In the genomic region with DNA sequence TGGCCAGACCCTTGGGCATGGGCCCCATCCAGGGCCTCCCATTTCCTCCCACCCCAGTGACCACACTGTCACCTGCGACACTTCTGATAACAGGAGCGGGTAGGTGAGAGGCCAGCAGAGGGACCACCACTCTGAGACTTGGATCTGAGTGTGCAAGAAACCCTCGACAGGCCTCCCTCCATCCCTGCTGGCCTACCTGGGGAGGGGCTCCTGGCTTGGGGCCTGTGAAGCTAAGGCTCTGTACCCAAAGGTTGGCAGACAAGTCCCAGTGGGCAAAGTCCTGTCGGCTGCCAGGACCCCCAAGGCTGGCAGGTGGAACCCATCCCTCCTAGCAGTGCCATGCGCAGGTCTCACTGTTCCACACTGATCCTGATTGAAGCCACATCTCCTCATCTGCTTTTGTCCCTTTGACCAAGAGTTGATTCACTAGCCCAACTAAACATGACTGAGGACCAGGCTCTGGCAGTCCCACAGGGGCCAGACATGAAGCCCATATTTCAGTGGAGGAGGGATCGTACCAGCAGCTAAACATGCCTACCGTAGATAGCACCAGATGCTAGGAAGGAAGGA, we compare ENCODE assay signal across 15 cellular contexts. TPM values are rescaled to one million over a fixed set of nuclear protein-coding genes. Genes with fewer than 3 reads are reported as not detected.
DNase-seq lines count a peak whose midpoint lies in the region; ATAC-seq and TF ChIP-seq lines count a peak whose summit lies in the region.
"Had no signal": no experiment of that assay in that cellular context is flagged by ENCODE, and none has a peak within 500 bp of the region (broad histone marks: within the 10 kb centered on the region; RNA-seq: fewer than 3 reads in every experiment).

No MANE protein-coding gene starts in this region.

- H3K4me3 Mint-ChIP-seq in activated CD4-positive, alpha-beta T cell treated with anti-CD3 and anti-CD28 coated beads, Interleukin-2, amount 10 ng/mL, durations not matched to agents 24 days and 14 days = no peak overlapping the region
- no peak overlapping the region for H3K4me3 Mint-ChIP-seq in WTC11

- no peaks in the 10 kb centered on the region for H3K27me3 ChIP-seq in Karpas-422 (ENCODE audit: low read length)
- no peaks in the 10 kb centered on the region for H3K27me3 ChIP-seq in psoas muscle (ENCODE audit: insufficient read depth in 3 of 3, low read length in 2 of 3)
- H3K27me3 ChIP-seq: MG63, upper lobe of left lung had no signal

- peaks cover 14% of the 10 kb centered on the region for H3K36me3 ChIP-seq in Karpas-422 (ENCODE audit: insufficient read depth, low read length)
- peaks cover 0 to 7% of the 10 kb centered on the region in 2 donors for H3K36me3 ChIP-seq in psoas muscle (ENCODE audit: insufficient read depth in 1 of 2, low read depth in 1 of 2)
- H3K36me3 ChIP-seq: MG63 had no signal

- H3K27ac ChIP-seq in Karpas-422 (ENCODE audit: low read length) (peak overlapping the region; percentile 30), psoas muscle (peak overlapping the region; percentile 85)
- H3K27ac ChIP-seq: upper lobe of left lung had no signal

- no peak overlapping the region for H3K9ac ChIP-seq in Karpas-422 (ENCODE audit: low read length)

- DNase-seq in activated CD4-positive, alpha-beta T cell treated with anti-CD3 and anti-CD28 coated beads, Interleukin-2, amount 10 ng/mL, durations not matched to agents 24 days and 14 days = no peak
- DNase-seq in activated CD4-positive, alpha-beta T cell treated with anti-CD3 and anti-CD28 coated beads, Interleukin-2, amount 50 U/mL, for 4 hours = no peak
- DNase-seq in Karpas-422 = peak; percentile 60
- DNase-seq in left cardiac atrium = peak; percentile 20
- peak; percentile 12 to 51 for DNase-seq in psoas muscle
- no peak for DNase-seq in HPDE6-E6E7 (ENCODE audit: extremely low spot score)
- no peak for DNase-seq in WTC11 (ENCODE audit: low spot score)
- DNase-seq in NCI-H1092 (lab: John Stamatoyannopoulos, UW) = no peak
- DNase-seq: effector memory CD4-positive, alpha-beta T cell; mesenchymal stem cell; NCI-H345 had no signal

- intact Hi-C loops in activated CD4-positive, alpha-beta T cell treated with anti-CD3 and anti-CD28 coated beads, Interleukin-2, amount 10 ng/mL, durations not matched to agents 24 days and 14 days (cut with micrococcal nuclease) = no loop called here
- intact Hi-C loops in left cardiac atrium (cut with DNase I) = no loop called here
- intact Hi-C loops in psoas muscle (cut with DNase I) = no loop called here

- no peaks in the 10 kb centered on the region for H3K79me2 ChIP-seq in Karpas-422 (ENCODE audit: low read length)

- peaks cover 32% of the 10 kb centered on the region for H3K4me1 ChIP-seq in Karpas-422 (ENCODE audit: low read length)
- H3K4me1 ChIP-seq in psoas muscle = peaks cover 78% of the 10 kb centered on the region

- H2AFZ ChIP-seq in Karpas-422 (ENCODE audit: low read length) = no peak overlapping the region

- H4K20me1 ChIP-seq in Karpas-422 (ENCODE audit: insufficient read depth, low read depth, low read length) = no peaks in the 10 kb centered on the region

- 70 to 76% (median 75%) methylated on average over 7 of the region's 7 CpGs for WGBS in psoas muscle, 3 donors

- H3K9me2 ChIP-seq in Karpas-422 (replicated peaks; ENCODE audit: insufficient read depth, low read length) = no peaks in the 10 kb centered on the region

- POLR2A ChIA-PET in WTC11 (lab: Charles Lee) = interaction anchor here (1.3 kb wide), 1 partner anchor 45 kb away, joined by 3 read pairs; no protein-coding TSS in a partner anchor

- H3K4me2 ChIP-seq in Karpas-422 (ENCODE audit: low read depth, low read length, poor library complexity, severe bottlenecking) = no peak overlapping the region

- no peak for ATAC-seq in left cardiac atrium
- ATAC-seq in psoas muscle = no peak
- no peak for ATAC-seq in WTC11

- no peak for TF ChIP-seq CTCF in psoas muscle (IDR thresholded peaks at IDR 0.05)
- TF ChIP-seq CTCF in WTC11 (IDR thresholded peaks at IDR 0.05) = no peak

- H3K9me3 ChIP-seq in Karpas-422 (ENCODE audit: low read length) = no peaks in the 10 kb centered on the region
- H3K9me3 ChIP-seq in psoas muscle = no peaks in the 10 kb centered on the region
- H3K9me3 ChIP-seq: MG63, upper lobe of left lung had no signal

- no peaks in the 10 kb centered on the region for H3K4me1 Mint-ChIP-seq in activated CD4-positive, alpha-beta T cell treated with anti-CD3 and anti-CD28 coated beads, Interleukin-2, amount 10 ng/mL, durations not matched to agents 24 days and 14 days
- H3K4me1 Mint-ChIP-seq in WTC11 = peaks cover 32% of the 10 kb centered on the region

- H3K27ac Mint-ChIP-seq in activated CD4-positive, alpha-beta T cell treated with anti-CD3 and anti-CD28 coated beads, Interleukin-2, amount 10 ng/mL, durations not matched to agents 24 days and 14 days = peak overlapping the region; percentile 61
- H3K27ac Mint-ChIP-seq in WTC11 = no peak overlapping the region

- no peaks in the 10 kb centered on the region for H3K9me3 Mint-ChIP-seq in activated CD4-positive, alpha-beta T cell treated with anti-CD3 and anti-CD28 coated beads, Interleukin-2, amount 10 ng/mL, durations not matched to agents 24 days and 14 days
- no peaks in the 10 kb centered on the region for H3K9me3 Mint-ChIP-seq in WTC11

- no peak overlapping the region for H3K4me3 ChIP-seq in Karpas-422 (ENCODE audit: low read length)
- no peak overlapping the region for H3K4me3 ChIP-seq in psoas muscle
- H3K4me3 ChIP-seq: MG63, upper lobe of left lung had no signal

- CTCF ChIA-PET in WTC11 (lab: Charles Lee) = interaction anchor here (0.9 to 2.6 kb wide), 8 partner anchors 35 to 498 kb away, joined by 3 to 8 read pairs (median 4); a partner anchor contains a TSS

- no peaks in the 10 kb centered on the region for H3K27me3 Mint-ChIP-seq in activated CD4-positive, alpha-beta T cell treated with anti-CD3 and anti-CD28 coated beads, Interleukin-2, amount 10 ng/mL, durations not matched to agents 24 days and 14 days
- H3K27me3 Mint-ChIP-seq in WTC11 (ENCODE audit: low read depth) = peaks cover 34% of the 10 kb centered on the region

- H3K36me3 Mint-ChIP-seq in activated CD4-positive, alpha-beta T cell treated with anti-CD3 and anti-CD28 coated beads, Interleukin-2, amount 10 ng/mL, durations not matched to agents 24 days and 14 days (ENCODE audit: low read depth) = peaks cover 10% of the 10 kb centered on the region
- H3K36me3 Mint-ChIP-seq in WTC11 = peaks cover under 1% of the 10 kb centered on the region; the same call in 1 of the 2 replicates

TF ChIP-seq in WTC11, 78 proteins besides CTCF, POLR2A, EP300 and RAD21 (continues in another document):
- no peak for TF ChIP-seq TP53 (CRISPR knock-in tag; IDR thresholded peaks at IDR 0.05)
- TF ChIP-seq CREM (CRISPR knock-in tag; IDR thresholded peaks at IDR 0.05) = no peak
- TF ChIP-seq SOX15 (CRISPR knock-in tag; IDR thresholded peaks at IDR 0.05) = no peak
- TF ChIP-seq SP1 (CRISPR knock-in tag; conservative IDR thresholded peaks at IDR 0.05) = no peak

RNA-seq across cellular contexts. Expression of a gene that starts 1.2 kb away (rescaled TPM):
- 0.42 TPM in 1 of 2 replicates, not detected in the other for total RNA-seq in activated CD4-positive, alpha-beta T cell treated with anti-CD3 and anti-CD28 coated beads, Interleukin-2, amount 10 ng/mL, durations not matched to agents 24 days and 14 days
- total RNA-seq in Karpas-422 (2014; rRNA removed; shearing (Covaris generic); ENCODE audit: low replicate concordance) = 1.9 TPM in 1 of 2 replicates, not detected in the other
- total RNA-seq in left cardiac atrium (1,000 to 10,000 TPM in 1 of 2 donors, 100 to 1,000 TPM in 1; 799 to 1,159 TPM), psoas muscle (100 to 1,000 TPM; 214 to 449 (median 298) TPM), WTC11 (2021) (2.4 to 5.6 TPM (median 3.9 TPM) in 3 replicates)
- 1,000 to 10,000 TPM in 1 of 3 donors, 100 to 1,000 TPM in 2; 285 to 1,581 (median 569) TPM for polyA plus RNA-seq in psoas muscle
- total RNA-seq: Daoy had no signal
- polyA plus RNA-seq: AG04450 had no signal

RNA-seq across cellular contexts. Expression of a gene that starts 15.8 kb away (rescaled TPM):
- total RNA-seq in activated CD4-positive, alpha-beta T cell treated with anti-CD3 and anti-CD28 coated beads, Interleukin-2, amount 10 ng/mL, durations not matched to agents 24 days and 14 days = 39.3 and 41.9 TPM in 2 replicates
- 34.5 and 47.1 TPM in 2 replicates for total RNA-seq in Karpas-422 (2014; rRNA removed; shearing (Covaris generic); ENCODE audit: low replicate concordance)
- total RNA-seq in left cardiac atrium = 10 to 100 TPM; 20.0 to 22.1 TPM
- total RNA-seq in psoas muscle = 10 to 100 TPM in 3 of 4 donors, 1 to 10 TPM in 1; 7.7 to 13.1 (median 10.4) TPM
- 1 to 10 TPM; 7.1 to 9.6 (median 7.1) TPM for polyA plus RNA-seq in psoas muscle
- 20.9 to 25.3 TPM (median 24.7 TPM) in 3 replicates for total RNA-seq in WTC11 (2021)

RNA-seq across cellular contexts. Expression of a gene that starts 22.1 kb away (rescaled TPM):
- 127 and 131 TPM in 2 replicates for total RNA-seq in activated CD4-positive, alpha-beta T cell treated with anti-CD3 and anti-CD28 coated beads, Interleukin-2, amount 10 ng/mL, durations not matched to agents 24 days and 14 days
- total RNA-seq in Karpas-422 (2014; rRNA removed; shearing (Covaris generic); ENCODE audit: low replicate concordance) = 116 and 184 TPM in 2 replicates
- total RNA-seq in left cardiac atrium (10 to 100 TPM; 42.1 to 48.7 TPM), psoas muscle (10 to 100 TPM; 33.4 to 45.1 (median 38.7) TPM), WTC11 (2021) (34.3 to 36.8 TPM (median 36.1 TPM) in 3 replicates)
- 10 to 100 TPM; 35.5 to 66.7 (median 53.0) TPM for polyA plus RNA-seq in psoas muscle

RNA-seq across cellular contexts. Expression of a gene that starts 37.6 kb away (rescaled TPM):
- 21.6 and 22.2 TPM in 2 replicates for total RNA-seq in activated CD4-positive, alpha-beta T cell treated with anti-CD3 and anti-CD28 coated beads, Interleukin-2, amount 10 ng/mL, durations not matched to agents 24 days and 14 days
- 5.9 TPM in 1 of 2 replicates, not detected in the other for total RNA-seq in Karpas-422 (2014; rRNA removed; shearing (Covaris generic); ENCODE audit: low replicate concordance)
- total RNA-seq in left cardiac atrium (100 to 1,000 TPM in 1 of 2 donors, 10 to 100 TPM in 1; 65.0 to 117 TPM), psoas muscle (10 to 100 TPM in 3 of 4 donors, 1 to 10 TPM in 1; 6.9 to 22.0 (median 14.6) TPM), WTC11 (2021) (50.8 to 55.5 TPM (median 52.4 TPM) in 3 replicates)
- 1 to 10 TPM; 2.8 to 7.8 (median 5.9) TPM for polyA plus RNA-seq in psoas muscle
- total RNA-seq: Daoy had no signal

RNA-seq across cellular contexts. Expression of a gene that starts 56.8 kb away (rescaled TPM):
- 259 and 286 TPM in 2 replicates for total RNA-seq in activated CD4-positive, alpha-beta T cell treated with anti-CD3 and anti-CD28 coated beads, Interleukin-2, amount 10 ng/mL, durations not matched to agents 24 days and 14 days
- 165 and 217 TPM in 2 replicates for total RNA-seq in Karpas-422 (2014; rRNA removed; shearing (Covaris generic); ENCODE audit: low replicate concordance)
- 10 to 100 TPM; 95.8 to 98.9 TPM for total RNA-seq in left cardiac atrium
- 100 to 1,000 TPM in 3 of 4 donors, 10 to 100 TPM in 1; 79.2 to 127 (median 119) TPM for total RNA-seq in psoas muscle
- polyA plus RNA-seq in psoas muscle = 10 to 100 TPM; 57.3 to 87.1 (median 81.3) TPM
- 140 to 154 TPM (median 146 TPM) in 3 replicates for total RNA-seq in WTC11 (2021)

Comparison
In these comparisons a context has a peak if more than half of its experiments do, and no peak if none do; other contexts are left out.
1. DNase-seq: peak in Karpas-422 (single experiment), left cardiac atrium (single experiment) and psoas muscle (2 of 2); none in activated CD4-positive, alpha-beta T cell treated with anti-CD3 and anti-CD28 coated beads, Interleukin-2, amount 10 ng/mL, durations not matched to agents 24 days and 14 days (single experiment), activated CD4-positive, alpha-beta T cell treated with anti-CD3 and anti-CD28 coated beads, Interleukin-2, amount 50 U/mL, for 4 hours (0 of 2), HPDE6-E6E7 (single experiment), WTC11 (single experiment) and NCI-H1092 (single experiment).
2. RNA of a gene that starts 1.2 kb away (total RNA-seq): 799 to 1,159 TPM in left cardiac atrium and 214 to 449 TPM in psoas muscle; 2.4 to 5.6 TPM in WTC11, 0.42 TPM in activated CD4-positive, alpha-beta T cell treated with anti-CD3 and anti-CD28 coated beads, Interleukin-2, amount 10 ng/mL, durations not matched to agents 24 days and 14 days and 1.9 TPM in Karpas-422; every median in the first group is over 10 times any median in the second.